8 cellular contexts compared by ENCODE assay signal in the genomic region with DNA sequence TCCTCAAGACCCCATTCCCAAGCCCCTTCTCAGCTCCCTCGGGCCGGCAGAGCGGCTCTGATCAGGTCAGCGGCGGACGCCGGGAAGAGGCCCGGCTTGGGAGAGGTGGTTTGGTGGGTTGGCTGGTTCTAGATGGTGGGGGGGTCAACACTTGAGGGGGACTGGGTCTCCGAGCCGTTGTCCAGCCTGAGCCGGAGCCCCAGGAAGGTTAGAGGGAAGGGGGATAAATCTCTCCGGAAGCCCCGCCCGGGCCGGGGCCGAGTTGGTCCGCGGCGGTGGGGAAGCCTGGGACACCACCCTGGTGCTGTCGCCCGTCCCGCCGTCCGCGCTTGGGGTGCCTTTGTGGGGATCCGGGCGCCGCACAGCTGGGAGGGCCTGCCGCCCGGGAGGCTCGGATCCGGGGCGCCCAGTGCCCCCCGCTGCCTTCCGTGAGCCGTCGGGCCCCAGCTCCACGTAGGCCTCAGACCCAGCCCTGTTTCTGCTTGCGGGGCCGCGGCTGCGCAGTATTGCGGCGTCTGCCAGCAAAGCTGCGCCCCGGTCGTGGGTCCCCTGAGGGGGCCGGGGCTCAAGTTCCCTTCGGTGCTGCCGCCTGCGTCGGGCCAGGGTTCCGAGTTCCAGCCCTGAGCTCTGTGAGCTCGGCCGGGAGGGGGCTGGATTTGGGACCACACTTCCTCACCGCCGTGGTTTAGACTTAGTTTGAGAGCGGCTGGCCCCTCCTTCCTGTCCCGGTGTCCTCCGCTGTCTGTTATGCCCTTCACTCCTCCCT. TPM values are rescaled to one million over a fixed set of nuclear protein-coding genes. Genes with fewer than 3 reads are reported as not detected.
A peak's percentile ranks its signal among the peaks of the same experiment; 100 is the strongest.
DNase-seq lines count a peak whose midpoint lies in the region; ATAC-seq lines count a peak whose summit lies in the region.

No MANE protein-coding gene starts in this region.

- H3K4me3 Mint-ChIP-seq in T-helper 17 cell = peak overlapping the region; percentile 99

- H3K27ac Mint-ChIP-seq in T-helper 17 cell = peak overlapping the region; percentile 100

- DNase-seq in T-helper 17 cell = peak; percentile 53 to 74 (median 69)
- peak; percentile 59 for DNase-seq in cerebellar cortex (ENCODE audit: low spot score)
- DNase-seq in left lobe of liver (ENCODE audit: low spot score) = peak; percentile 84
- DNase-seq in stimulated activated CD4-positive, alpha-beta T cell treated with anti-CD3 and anti-CD28 coated beads, Interleukin-4, amount 100 ng/mL, for 4 hours = peak; percentile 68 to 69
- no peak for DNase-seq in NCI-H1694 (lab: John Stamatoyannopoulos, UW)
- no peak for DNase-seq in nucleus accumbens (lab: John Stamatoyannopoulos, UW)

- ATAC-seq in GM18867 (IDR thresholded peaks at IDR 0.05; ENCODE audit: unreplicated experiment) (peak; percentile 55), HG03045 (IDR thresholded peaks at IDR 0.05; ENCODE audit: unreplicated experiment) (peak; percentile 51), T-helper 17 cell (peak; percentile 68), left lobe of liver (peak; percentile 77)

- H3K4me1 Mint-ChIP-seq in T-helper 17 cell = peaks cover 41% of the 10 kb centered on the region

- no peaks in the 10 kb centered on the region for H3K27me3 Mint-ChIP-seq in T-helper 17 cell

- peaks cover 5% of the 10 kb centered on the region for H3K36me3 Mint-ChIP-seq in T-helper 17 cell (ENCODE audit: low read depth)

- H3K9me3 ChIP-seq in T-helper 17 cell (ENCODE audit: control insufficient read depth, low read length, poor library complexity, severe bottlenecking) = no peaks in the 10 kb centered on the region

RNA-seq across cellular contexts. Expression of a gene that starts 0.6 kb away (rescaled TPM):
- 10 to 100 TPM; 32.2 to 34.6 TPM for total RNA-seq in T-helper 17 cell
- 6.0 TPM for total RNA-seq in left lobe of liver

RNA-seq across cellular contexts. Expression of a gene that starts 17.8 kb away (rescaled TPM):
- total RNA-seq in T-helper 17 cell (1,000 to 10,000 TPM; 2,138 to 2,163 TPM), left lobe of liver (510 TPM)

RNA-seq across cellular contexts. Expression of a gene that starts 38.4 kb away (rescaled TPM):
- total RNA-seq in T-helper 17 cell (10 to 100 TPM; 23.4 to 29.6 TPM), left lobe of liver (23.0 TPM)

RNA-seq across cellular contexts. Expression of a gene that starts 56.5 kb away (rescaled TPM):
- total RNA-seq in T-helper 17 cell = 1 to 10 TPM; 2.2 to 3.5 TPM
- total RNA-seq in left lobe of liver = 0.23 TPM

Comparison
In these comparisons a context has a peak if more than half of its experiments do, and no peak if none do; other contexts are left out.
1. DNase-seq: peak in T-helper 17 cell (3 of 3), cerebellar cortex (single experiment), left lobe of liver (single experiment) and stimulated activated CD4-positive, alpha-beta T cell treated with anti-CD3 and anti-CD28 coated beads, Interleukin-4, amount 100 ng/mL, for 4 hours (2 of 2); none in NCI-H1694 (single experiment) and nucleus accumbens (0 of 56).
2. Peak in every context shown above with its lines, with median percentiles within 50 percentile points of each other: ATAC-seq.